1 cellular context compared by ENCODE assay signal in the genomic region with DNA sequence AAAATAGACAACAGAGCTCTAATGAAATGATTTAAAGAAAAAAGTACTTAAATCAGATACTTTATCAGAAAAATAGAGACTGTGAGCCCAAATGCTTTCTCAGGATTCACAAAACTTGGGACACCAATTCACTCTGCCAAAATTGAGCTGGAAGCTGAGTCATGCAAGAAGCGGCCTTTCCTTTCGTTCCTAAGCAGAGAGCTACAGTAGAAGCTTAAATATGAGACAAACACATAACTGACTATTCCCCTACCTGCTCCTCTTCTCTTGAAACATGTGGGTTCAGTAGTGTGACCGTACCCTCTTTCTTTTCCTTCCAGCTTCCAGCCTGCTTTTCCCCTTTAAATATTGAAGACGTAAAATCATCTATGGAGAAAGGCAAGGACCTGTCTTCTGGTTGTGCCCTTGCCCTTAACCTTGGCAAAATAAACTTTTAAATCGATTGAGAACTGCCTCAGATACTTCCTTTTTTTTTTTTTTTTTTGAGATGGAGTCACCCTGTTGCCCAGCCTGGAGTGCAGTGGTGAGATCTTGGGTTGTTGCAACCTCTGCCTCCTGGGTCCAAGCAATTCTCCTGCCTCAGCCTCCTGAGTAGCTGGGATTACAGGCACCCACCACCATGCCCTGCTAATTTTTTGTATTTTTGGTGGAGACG.
TF ChIP-seq lines count a peak whose summit lies in the region.

No MANE protein-coding gene starts in this region.

TF ChIP-seq in K562, 482 proteins besides CTCF, POLR2A, EP300 and RAD21 (continued from another document and continues in another):
- TF ChIP-seq, protein P1, sequence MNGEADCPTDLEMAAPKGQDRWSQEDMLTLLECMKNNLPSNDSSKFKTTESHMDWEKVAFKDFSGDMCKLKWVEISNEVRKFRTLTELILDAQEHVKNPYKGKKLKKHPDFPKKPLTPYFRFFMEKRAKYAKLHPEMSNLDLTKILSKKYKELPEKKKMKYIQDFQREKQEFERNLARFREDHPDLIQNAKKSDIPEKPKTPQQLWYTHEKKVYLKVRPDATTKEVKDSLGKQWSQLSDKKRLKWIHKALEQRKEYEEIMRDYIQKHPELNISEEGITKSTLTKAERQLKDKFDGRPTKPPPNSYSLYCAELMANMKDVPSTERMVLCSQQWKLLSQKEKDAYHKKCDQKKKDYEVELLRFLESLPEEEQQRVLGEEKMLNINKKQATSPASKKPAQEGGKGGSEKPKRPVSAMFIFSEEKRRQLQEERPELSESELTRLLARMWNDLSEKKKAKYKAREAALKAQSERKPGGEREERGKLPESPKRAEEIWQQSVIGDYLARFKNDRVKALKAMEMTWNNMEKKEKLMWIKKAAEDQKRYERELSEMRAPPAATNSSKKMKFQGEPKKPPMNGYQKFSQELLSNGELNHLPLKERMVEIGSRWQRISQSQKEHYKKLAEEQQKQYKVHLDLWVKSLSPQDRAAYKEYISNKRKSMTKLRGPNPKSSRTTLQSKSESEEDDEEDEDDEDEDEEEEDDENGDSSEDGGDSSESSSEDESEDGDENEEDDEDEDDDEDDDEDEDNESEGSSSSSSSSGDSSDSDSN (IDR thresholded peaks at IDR 0.05; ENCODE audit: borderline replicate concordance in 1 of 2, low read depth in 2 of 2, low read length in 2 of 2), result no peak
- TF ChIP-seq TEAD1 (CRISPR knock-in tag; IDR thresholded peaks at IDR 0.05), result no peak
- no peak for TF ChIP-seq DDX20 (tag; IDR thresholded peaks at IDR 0.05; ENCODE audit: low read depth)
- TF ChIP-seq, protein P2, sequence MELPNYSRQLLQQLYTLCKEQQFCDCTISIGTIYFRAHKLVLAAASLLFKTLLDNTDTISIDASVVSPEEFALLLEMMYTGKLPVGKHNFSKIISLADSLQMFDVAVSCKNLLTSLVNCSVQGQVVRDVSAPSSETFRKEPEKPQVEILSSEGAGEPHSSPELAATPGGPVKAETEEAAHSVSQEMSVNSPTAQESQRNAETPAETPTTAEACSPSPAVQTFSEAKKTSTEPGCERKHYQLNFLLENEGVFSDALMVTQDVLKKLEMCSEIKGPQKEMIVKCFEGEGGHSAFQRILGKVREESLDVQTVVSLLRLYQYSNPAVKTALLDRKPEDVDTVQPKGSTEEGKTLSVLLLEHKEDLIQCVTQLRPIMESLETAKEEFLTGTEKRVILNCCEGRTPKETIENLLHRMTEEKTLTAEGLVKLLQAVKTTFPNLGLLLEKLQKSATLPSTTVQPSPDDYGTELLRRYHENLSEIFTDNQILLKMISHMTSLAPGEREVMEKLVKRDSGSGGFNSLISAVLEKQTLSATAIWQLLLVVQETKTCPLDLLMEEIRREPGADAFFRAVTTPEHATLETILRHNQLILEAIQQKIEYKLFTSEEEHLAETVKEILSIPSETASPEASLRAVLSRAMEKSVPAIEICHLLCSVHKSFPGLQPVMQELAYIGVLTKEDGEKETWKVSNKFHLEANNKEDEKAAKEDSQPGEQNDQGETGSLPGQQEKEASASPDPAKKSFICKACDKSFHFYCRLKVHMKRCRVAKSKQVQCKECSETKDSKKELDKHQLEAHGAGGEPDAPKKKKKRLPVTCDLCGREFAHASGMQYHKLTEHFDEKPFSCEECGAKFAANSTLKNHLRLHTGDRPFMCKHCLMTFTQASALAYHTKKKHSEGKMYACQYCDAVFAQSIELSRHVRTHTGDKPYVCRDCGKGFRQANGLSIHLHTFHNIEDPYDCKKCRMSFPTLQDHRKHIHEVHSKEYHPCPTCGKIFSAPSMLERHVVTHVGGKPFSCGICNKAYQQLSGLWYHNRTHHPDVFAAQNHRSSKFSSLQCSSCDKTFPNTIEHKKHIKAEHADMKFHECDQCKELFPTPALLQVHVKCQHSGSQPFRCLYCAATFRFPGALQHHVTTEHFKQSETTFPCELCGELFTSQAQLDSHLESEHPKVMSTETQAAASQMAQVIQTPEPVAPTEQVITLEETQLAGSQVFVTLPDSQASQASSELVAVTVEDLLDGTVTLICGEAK (IDR thresholded peaks at IDR 0.05), result 0 out of 2 replicates have a peak, but pooled peaks have one; percentile 35
- TF ChIP-seq, protein P2 (CRISPR knock-in tag; IDR thresholded peaks at IDR 0.05), result no peak
- no peak for TF ChIP-seq ZNF431 (CRISPR knock-in tag; IDR thresholded peaks at IDR 0.05)
- TF ChIP-seq ZNF217 (CRISPR knock-in tag; IDR thresholded peaks at IDR 0.05), result no peak
- TF ChIP-seq CBFB (CRISPR knock-in tag; IDR thresholded peaks at IDR 0.05), result no peak
- TF ChIP-seq ZC3H4 (CRISPR knock-in tag; IDR thresholded peaks at IDR 0.05; ENCODE audit: borderline replicate concordance), result no peak
- TF ChIP-seq MYBL2 (IDR thresholded peaks at IDR 0.05; ENCODE audit: low read depth), result no peak
- TF ChIP-seq MYBL2 (CRISPR knock-in tag; IDR thresholded peaks at IDR 0.05; ENCODE audit: borderline replicate concordance), result no peak
- TF ChIP-seq C11orf30 (IDR thresholded peaks at IDR 0.05; ENCODE audit: low read depth), result peak; percentile 83
- TF ChIP-seq, protein P3, sequence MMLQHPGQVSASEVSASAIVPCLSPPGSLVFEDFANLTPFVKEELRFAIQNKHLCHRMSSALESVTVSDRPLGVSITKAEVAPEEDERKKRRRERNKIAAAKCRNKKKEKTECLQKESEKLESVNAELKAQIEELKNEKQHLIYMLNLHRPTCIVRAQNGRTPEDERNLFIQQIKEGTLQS (IDR thresholded peaks at IDR 0.05), result peak; percentile 57; the same call in 1 of the 2 replicates
- TF ChIP-seq, protein P3 (CRISPR knock-in tag; conservative IDR thresholded peaks at IDR 0.05), result no peak
- TF ChIP-seq MCM5 (IDR thresholded peaks at IDR 0.05; ENCODE audit: low read depth), result no peak
- TF ChIP-seq, protein P4, sequence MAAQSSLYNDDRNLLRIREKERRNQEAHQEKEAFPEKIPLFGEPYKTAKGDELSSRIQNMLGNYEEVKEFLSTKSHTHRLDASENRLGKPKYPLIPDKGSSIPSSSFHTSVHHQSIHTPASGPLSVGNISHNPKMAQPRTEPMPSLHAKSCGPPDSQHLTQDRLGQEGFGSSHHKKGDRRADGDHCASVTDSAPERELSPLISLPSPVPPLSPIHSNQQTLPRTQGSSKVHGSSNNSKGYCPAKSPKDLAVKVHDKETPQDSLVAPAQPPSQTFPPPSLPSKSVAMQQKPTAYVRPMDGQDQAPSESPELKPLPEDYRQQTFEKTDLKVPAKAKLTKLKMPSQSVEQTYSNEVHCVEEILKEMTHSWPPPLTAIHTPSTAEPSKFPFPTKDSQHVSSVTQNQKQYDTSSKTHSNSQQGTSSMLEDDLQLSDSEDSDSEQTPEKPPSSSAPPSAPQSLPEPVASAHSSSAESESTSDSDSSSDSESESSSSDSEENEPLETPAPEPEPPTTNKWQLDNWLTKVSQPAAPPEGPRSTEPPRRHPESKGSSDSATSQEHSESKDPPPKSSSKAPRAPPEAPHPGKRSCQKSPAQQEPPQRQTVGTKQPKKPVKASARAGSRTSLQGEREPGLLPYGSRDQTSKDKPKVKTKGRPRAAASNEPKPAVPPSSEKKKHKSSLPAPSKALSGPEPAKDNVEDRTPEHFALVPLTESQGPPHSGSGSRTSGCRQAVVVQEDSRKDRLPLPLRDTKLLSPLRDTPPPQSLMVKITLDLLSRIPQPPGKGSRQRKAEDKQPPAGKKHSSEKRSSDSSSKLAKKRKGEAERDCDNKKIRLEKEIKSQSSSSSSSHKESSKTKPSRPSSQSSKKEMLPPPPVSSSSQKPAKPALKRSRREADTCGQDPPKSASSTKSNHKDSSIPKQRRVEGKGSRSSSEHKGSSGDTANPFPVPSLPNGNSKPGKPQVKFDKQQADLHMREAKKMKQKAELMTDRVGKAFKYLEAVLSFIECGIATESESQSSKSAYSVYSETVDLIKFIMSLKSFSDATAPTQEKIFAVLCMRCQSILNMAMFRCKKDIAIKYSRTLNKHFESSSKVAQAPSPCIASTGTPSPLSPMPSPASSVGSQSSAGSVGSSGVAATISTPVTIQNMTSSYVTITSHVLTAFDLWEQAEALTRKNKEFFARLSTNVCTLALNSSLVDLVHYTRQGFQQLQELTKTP (IDR thresholded peaks at IDR 0.05; ENCODE audit: low read depth in 1 of 2, partially characterized antibody in 2 of 2), result peak in 1 of 2 experiments; percentile 22
- TF ChIP-seq, protein P5, sequence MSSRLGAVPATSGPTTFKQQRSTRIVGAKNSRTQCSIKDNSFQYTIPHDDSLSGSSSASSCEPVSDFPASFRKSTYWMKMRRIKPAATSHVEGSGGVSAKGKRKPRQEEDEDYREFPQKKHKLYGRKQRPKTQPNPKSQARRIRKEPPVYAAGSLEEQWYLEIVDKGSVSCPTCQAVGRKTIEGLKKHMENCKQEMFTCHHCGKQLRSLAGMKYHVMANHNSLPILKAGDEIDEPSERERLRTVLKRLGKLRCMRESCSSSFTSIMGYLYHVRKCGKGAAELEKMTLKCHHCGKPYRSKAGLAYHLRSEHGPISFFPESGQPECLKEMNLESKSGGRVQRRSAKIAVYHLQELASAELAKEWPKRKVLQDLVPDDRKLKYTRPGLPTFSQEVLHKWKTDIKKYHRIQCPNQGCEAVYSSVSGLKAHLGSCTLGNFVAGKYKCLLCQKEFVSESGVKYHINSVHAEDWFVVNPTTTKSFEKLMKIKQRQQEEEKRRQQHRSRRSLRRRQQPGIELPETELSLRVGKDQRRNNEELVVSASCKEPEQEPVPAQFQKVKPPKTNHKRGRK (tag; IDR thresholded peaks at IDR 0.05), result 0 out of 2 replicates have a peak, but pooled peaks have one; percentile 6
- no peak for TF ChIP-seq HNRNPUL1 (IDR thresholded peaks at IDR 0.05; ENCODE audit: low read length)
- TF ChIP-seq TAF7 (tag; IDR thresholded peaks at IDR 0.05), result no peak
- TF ChIP-seq ZNF696 (CRISPR knock-in tag; conservative IDR thresholded peaks at IDR 0.05), result no peak
- TF ChIP-seq RNF2 (IDR thresholded peaks at IDR 0.05), result no peak
- no peak for TF ChIP-seq ZNF146 (CRISPR knock-in tag; IDR thresholded peaks at IDR 0.05; ENCODE audit: unreplicated experiment)
- no peak for TF ChIP-seq RFX1 (IDR thresholded peaks at IDR 0.05)
- no peak for TF ChIP-seq RHOXF2B (CRISPR knock-in tag; conservative IDR thresholded peaks at IDR 0.05)
- TF ChIP-seq DACH1 (IDR thresholded peaks at IDR 0.05; ENCODE audit: partially characterized antibody), result no peak
- TF ChIP-seq CHD4 (IDR thresholded peaks at IDR 0.05; ENCODE audit: insufficient read depth, insufficient replicate concordance, low read depth, low read length, poor library complexity, severe bottlenecking), result no peak
- no peak for TF ChIP-seq ZNF311 (CRISPR knock-in tag; IDR thresholded peaks at IDR 0.05)
- no peak for TF ChIP-seq KLF13 (tag; IDR thresholded peaks at IDR 0.05; ENCODE audit: borderline replicate concordance, low read depth)
- peak; percentile 51; the same call in 1 of the 2 replicates for TF ChIP-seq SMARCA4 (IDR thresholded peaks at IDR 0.05)
- no peak for TF ChIP-seq ZBED1 (IDR thresholded peaks at IDR 0.05)
- TF ChIP-seq ZNF766 (CRISPR knock-in tag; conservative IDR thresholded peaks at IDR 0.05), result no peak
- peak; percentile 38; the same call in 1 of the 2 replicates for TF ChIP-seq LEF1 (IDR thresholded peaks at IDR 0.05)
- no peak for TF ChIP-seq PCBP1 (IDR thresholded peaks at IDR 0.05; ENCODE audit: low read depth, low read length, poor library complexity, severe bottlenecking)
- TF ChIP-seq ZC3H11A (IDR thresholded peaks at IDR 0.05; ENCODE audit: low read depth, low read length), result no peak
- TF ChIP-seq, protein P6, sequence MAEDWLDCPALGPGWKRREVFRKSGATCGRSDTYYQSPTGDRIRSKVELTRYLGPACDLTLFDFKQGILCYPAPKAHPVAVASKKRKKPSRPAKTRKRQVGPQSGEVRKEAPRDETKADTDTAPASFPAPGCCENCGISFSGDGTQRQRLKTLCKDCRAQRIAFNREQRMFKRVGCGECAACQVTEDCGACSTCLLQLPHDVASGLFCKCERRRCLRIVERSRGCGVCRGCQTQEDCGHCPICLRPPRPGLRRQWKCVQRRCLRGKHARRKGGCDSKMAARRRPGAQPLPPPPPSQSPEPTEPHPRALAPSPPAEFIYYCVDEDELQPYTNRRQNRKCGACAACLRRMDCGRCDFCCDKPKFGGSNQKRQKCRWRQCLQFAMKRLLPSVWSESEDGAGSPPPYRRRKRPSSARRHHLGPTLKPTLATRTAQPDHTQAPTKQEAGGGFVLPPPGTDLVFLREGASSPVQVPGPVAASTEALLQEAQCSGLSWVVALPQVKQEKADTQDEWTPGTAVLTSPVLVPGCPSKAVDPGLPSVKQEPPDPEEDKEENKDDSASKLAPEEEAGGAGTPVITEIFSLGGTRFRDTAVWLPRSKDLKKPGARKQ (CRISPR knock-in tag; IDR thresholded peaks at IDR 0.05), result no peak
- TF ChIP-seq, protein P7, sequence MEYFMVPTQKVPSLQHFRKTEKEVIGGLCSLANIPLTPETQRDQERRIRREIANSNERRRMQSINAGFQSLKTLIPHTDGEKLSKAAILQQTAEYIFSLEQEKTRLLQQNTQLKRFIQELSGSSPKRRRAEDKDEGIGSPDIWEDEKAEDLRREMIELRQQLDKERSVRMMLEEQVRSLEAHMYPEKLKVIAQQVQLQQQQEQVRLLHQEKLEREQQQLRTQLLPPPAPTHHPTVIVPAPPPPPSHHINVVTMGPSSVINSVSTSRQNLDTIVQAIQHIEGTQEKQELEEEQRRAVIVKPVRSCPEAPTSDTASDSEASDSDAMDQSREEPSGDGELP (CRISPR knock-in tag; IDR thresholded peaks at IDR 0.05; ENCODE audit: borderline replicate concordance), result no peak
- TF ChIP-seq MAFG (tag; conservative IDR thresholded peaks at IDR 0.05), result peak; percentile 85
- TF ChIP-seq FOSL1 (tag; conservative IDR thresholded peaks at IDR 0.05), result peak; percentile 52; the same call in 1 of the 2 replicates
